ENCODE assay signal across 8 cellular contexts in the genomic region with DNA sequence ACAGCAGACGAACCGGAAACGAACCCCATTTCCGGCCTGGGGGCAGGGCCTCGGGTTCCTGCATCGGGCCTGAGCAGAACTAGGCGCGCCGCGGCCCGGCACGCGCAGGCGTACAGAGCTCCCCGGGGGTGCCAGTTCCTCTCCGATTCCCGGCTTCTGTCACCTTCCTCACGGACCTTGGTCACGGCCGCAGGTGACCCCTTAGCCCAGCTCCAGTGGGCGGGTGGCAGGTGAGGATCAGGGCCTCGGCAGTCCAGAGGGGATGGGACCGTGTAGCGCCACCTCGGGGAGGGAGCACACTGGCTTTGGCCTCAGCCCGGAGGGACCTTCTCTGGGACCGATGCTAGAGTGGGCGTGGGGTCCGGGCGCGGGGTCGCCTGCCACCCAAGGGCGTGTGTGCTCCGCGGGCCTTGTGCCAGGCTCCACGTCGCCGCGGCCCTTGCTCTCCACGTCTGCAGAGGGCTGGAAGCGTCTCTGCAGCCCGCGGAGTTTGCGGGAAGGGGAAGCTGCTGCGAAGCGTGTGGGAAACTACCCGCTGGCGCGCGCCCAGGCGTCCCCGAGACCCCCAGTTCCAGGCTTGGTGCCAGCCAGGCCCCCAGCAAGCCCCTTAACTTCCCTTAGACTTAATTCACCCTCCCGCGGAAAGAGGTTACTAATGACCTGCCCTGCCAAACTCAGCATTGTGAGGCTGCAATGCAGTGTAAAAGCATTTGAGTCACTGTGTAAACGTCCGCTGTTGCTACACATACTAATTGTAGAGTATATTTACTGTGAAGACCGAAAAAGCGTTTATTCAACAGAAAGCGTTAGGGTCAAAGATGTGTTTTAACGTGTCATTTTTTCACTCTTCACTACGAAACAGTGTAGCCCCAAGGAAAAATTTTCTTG. TPM values are rescaled to one million over a fixed set of nuclear protein-coding genes. Genes with fewer than 3 reads are reported as not detected.
DNase-seq lines count a peak whose midpoint lies in the region; ATAC-seq, FAIRE-seq and TF ChIP-seq lines count a peak whose summit lies in the region.

TRAPPC12 (plus strand) TSS at position 48 of the 888 bp plus-strand sequence. CDS start 7,930 bp downstream, outside the sequence.

- peak within 1 kb of the TSS; percentile 83 for H2AFZ ChIP-seq in PC-3 (ENCODE audit: low read length)

- intact Hi-C loops in PC-3 (cut with micrococcal nuclease), result loop anchor here (5.0 kb wide), 2 partner anchors 197 to 272 kb away; partner anchors contain the start of gene RPS7

- no peak for FAIRE-seq in D721Med (lab: Jason Lieb, UNC)
- FAIRE-seq in HTR-8/SVneo (lab: Jason Lieb, UNC), result peak; percentile 89

- POLR2A ChIA-PET in PC-3 (lab: Charles Lee; ENCODE audit: unreplicated experiment), result no interaction called here

- H3K36me3 ChIP-seq in PC-3 (ENCODE audit: low read depth, low read length) (peaks cover 11% of the 10 kb centered on the region), esophagus (ENCODE audit: control insufficient read depth in 2 of 2, insufficient read depth in 2 of 2, low read length in 1 of 2) (no peaks in the 10 kb centered on the region), muscle layer of colon (ENCODE audit: insufficient read depth, low read length) (no peaks in the 10 kb centered on the region)

- H3K9me2 ChIP-seq in PC-3 (replicated peaks; ENCODE audit: low read length), result no peaks in the 10 kb centered on the region

- peaks cover 12% of the 10 kb centered on the region; the same call in 1 of the 2 replicates for H4K20me1 ChIP-seq in PC-3 (ENCODE audit: low read length)

- ATAC-seq in GM21360 (IDR thresholded peaks at IDR 0.05; ENCODE audit: unreplicated experiment) (peak; percentile 81), PC-3 (peak; percentile 71)

- peak; percentile 31 for TF ChIP-seq CTCF in D721Med (IDR thresholded peaks at IDR 0.05; ENCODE audit: insufficient read depth, missing control alignments)
- TF ChIP-seq CTCF in PC-3 (conservative IDR thresholded peaks at IDR 0.05; ENCODE audit: low read depth, low read length), result peak; percentile 54

- peaks cover 26% of the 10 kb centered on the region for H3K4me1 ChIP-seq in PC-3 (ENCODE audit: insufficient read depth, low read length)
- peaks cover 0 to 6% of the 10 kb centered on the region in 2 donors for H3K4me1 ChIP-seq in esophagus (ENCODE audit: control insufficient read depth in 2 of 2, insufficient read depth in 2 of 2, low read length in 1 of 2)
- H3K4me1 ChIP-seq in muscle layer of colon (ENCODE audit: insufficient read depth, low read length), result peaks cover 24% of the 10 kb centered on the region

- H3K27ac ChIP-seq in PC-3 (ENCODE audit: low read length) (peak within 1 kb of the TSS; percentile 89), esophagus (ENCODE audit: low read depth in 2 of 2, low read length in 1 of 2) (peak within 1 kb of the TSS; percentile 97), muscle layer of colon (ENCODE audit: low read depth, low read length) (peak within 1 kb of the TSS; percentile 96)

- 0 to 1% methylated on average over 60 to 61 of the region's 61 CpGs for WGBS in esophagus, 2 donors

- H3K4me2 ChIP-seq in PC-3 (ENCODE audit: low read length), result peak within 1 kb of the TSS; percentile 97

- no TSS peak for BruUV-seq in PC-3 (replicated peaks; lab: Mats Ljungman, UMichigan)

- no peaks in the 10 kb centered on the region for H3K27me3 ChIP-seq in PC-3 (ENCODE audit: low read length)
- no peaks in the 10 kb centered on the region for H3K27me3 ChIP-seq in esophagus (ENCODE audit: control insufficient read depth in 1 of 2, insufficient read depth in 2 of 2, low read length in 2 of 2)
- H3K27me3 ChIP-seq in muscle layer of colon (ENCODE audit: control insufficient read depth in 1 of 2, insufficient read depth in 2 of 2, low read length in 2 of 2), result no peaks in the 10 kb centered on the region

- peak within 1 kb of the TSS; percentile 97 for H3K9ac ChIP-seq in PC-3 (ENCODE audit: low read length)
- peak within 1 kb of the TSS; percentile 90 for H3K9ac ChIP-seq in muscle layer of colon (ENCODE audit: low read length)

- CTCF ChIA-PET in PC-3 (lab: Charles Lee), result no interaction called here

- DNase-seq in D721Med (ENCODE audit: insufficient read length, low spot score) (peak; percentile 56), HTR-8/SVneo (ENCODE audit: insufficient read length, low spot score) (peak; percentile 91), PC-3 (peak; percentile 89)
- peak; percentile 93 for DNase-seq in activated T-cell treated with anti-CD3 and anti-CD28 coated beads, Interleukin-2, amount 50 U/mL, for 1 hour
- peak; percentile 88 to 91 for DNase-seq in stimulated activated CD8-positive, alpha-beta memory T cell treated with anti-CD3 and anti-CD28 coated beads, Interleukin-7, amount 100 ng/mL, for 4 hours (ENCODE audit: low read depth in 2 of 2)

- H3K4me3 ChIP-seq in PC-3 (ENCODE audit: low read length), result peak within 1 kb of the TSS; percentile 92
- H3K4me3 ChIP-seq in esophagus (ENCODE audit: low read depth in 1 of 2, low read length in 2 of 2), result peak within 1 kb of the TSS; percentile 75 to 92
- peak within 1 kb of the TSS; percentile 96 to 97 for H3K4me3 ChIP-seq in muscle layer of colon (ENCODE audit: low read depth in 1 of 2, low read length in 2 of 2)

- H3K79me2 ChIP-seq in PC-3 (ENCODE audit: low read length), result peaks cover 78% of the 10 kb centered on the region

- H3F3A ChIP-seq in PC-3 (ENCODE audit: low read length, unreplicated experiment), result no peaks in the 10 kb centered on the region

- no peaks in the 10 kb centered on the region for H3K9me3 ChIP-seq in PC-3 (ENCODE audit: low read length)
- peaks cover 0 to 4% of the 10 kb centered on the region in 2 donors for H3K9me3 ChIP-seq in esophagus (ENCODE audit: control insufficient read depth in 2 of 2, insufficient read depth in 1 of 2, low read depth in 1 of 2, low read length in 1 of 2)
- H3K9me3 ChIP-seq in muscle layer of colon (ENCODE audit: low read length), result no peaks in the 10 kb centered on the region

RNA-seq across cellular contexts. Expression of gene TRAPPC12, which starts in this region (rescaled TPM):
- total RNA-seq in PC-3 (2014; rRNA removed), result 86.2 and 111 TPM in 2 replicates
- 10 to 100 TPM; 43.6 to 64.2 TPM for polyA plus RNA-seq in esophagus

Comparison
In these comparisons a context has a peak if more than half of its experiments do, and no peak if none do; other contexts are left out.
1. Peak in every context shown above with its lines: DNase-seq, ATAC-seq, H3K4me3 ChIP-seq and H3K27ac ChIP-seq.